Comparison of ENCODE assay signal across 15 cellular contexts in genomic region chr14:78154827-78155226, GRCh38. TPM values are rescaled to one million over a fixed set of nuclear protein-coding genes. Genes with fewer than 3 reads are reported as not detected.
A peak's percentile ranks its signal among the peaks of the same experiment; 100 is the strongest.
DNase-seq lines count a peak whose midpoint lies in the region; ATAC-seq and TF ChIP-seq lines count a peak whose summit lies in the region.
"Had no signal": no experiment of that assay in that cellular context is flagged by ENCODE, and none has a peak within 500 bp of the region (broad histone marks: within the 10 kb centered on the region; RNA-seq: fewer than 3 reads in every experiment).

No MANE protein-coding gene starts in this region.

- H3K4me3 ChIP-seq in dorsolateral prefrontal cortex, result no peak overlapping the region
- H3K4me3 ChIP-seq: tibial nerve had no signal

- H3K36me3 Mint-ChIP-seq in type B pancreatic cell, result no peaks in the 10 kb centered on the region
- H3K36me3 Mint-ChIP-seq in T-helper 17 cell (ENCODE audit: low read depth), result no peaks in the 10 kb centered on the region
- H3K36me3 Mint-ChIP-seq: activated CD4-positive, alpha-beta memory T cell treated with anti-CD3 and anti-CD28 coated beads for 36 hours had no signal

- no peak overlapping the region for H3K27ac ChIP-seq in dorsolateral prefrontal cortex
- H3K27ac ChIP-seq: tibial nerve had no signal

- ATAC-seq in GM21528 (IDR thresholded peaks at IDR 0.05; ENCODE audit: low FRiP score, unreplicated experiment) (no peak), T-helper 17 cell (no peak)

- H3K9me3 ChIP-seq in T-helper 17 cell (ENCODE audit: control insufficient read depth, low read length, poor library complexity, severe bottlenecking), result no peaks in the 10 kb centered on the region
- H3K9me3 ChIP-seq: tibial nerve had no signal

- intact Hi-C loops in dorsolateral prefrontal cortex (cut with DNase I), result loop anchor here in 1 of 2 donors (2.0 kb wide), 1 partner anchor 294 kb away; no protein-coding TSS in a partner anchor

- H3K27me3 Mint-ChIP-seq in type B pancreatic cell (peaks cover 24% of the 10 kb centered on the region), T-helper 17 cell (peaks cover 21% of the 10 kb centered on the region)

- no peaks in the 10 kb centered on the region for H3K9me3 Mint-ChIP-seq in type B pancreatic cell
- H3K9me3 Mint-ChIP-seq: activated CD4-positive, alpha-beta memory T cell treated with anti-CD3 and anti-CD28 coated beads for 36 hours; T-helper 1 cell treated with Interleukin-12 subunit alpha and Interleukin-12 subunit beta and Interleukin-4 antibody, amounts not matched to agents 30 μg/mL and 1 μg/mL, for 36 hours had no signal

- H3K4me1 Mint-ChIP-seq in type B pancreatic cell (ENCODE audit: unreplicated experiment), result no peaks in the 10 kb centered on the region
- H3K4me1 Mint-ChIP-seq in T-helper 17 cell, result no peaks in the 10 kb centered on the region

- DNase-seq in NCI-H82 (lab: John Stamatoyannopoulos, UW) (peak; percentile 37), NCI-H82 treated with DMSO at 0.1 percent for 48 hours (lab: John Stamatoyannopoulos, UW; ENCODE audit: unreplicated experiment) (no peak), NCI-H524 treated with DMSO at 0.1 percent for 48 hours (lab: John Stamatoyannopoulos, UW) (peak; percentile 19), dorsolateral prefrontal cortex (no peak), type B pancreatic cell (ENCODE audit: extremely low spot score, unreplicated experiment) (no peak), COLO829 (ENCODE audit: low spot score) (no peak), T-helper 17 cell (no peak)
- DNase-seq: activated CD4-positive, alpha-beta memory T cell treated with anti-CD3 and anti-CD28 coated beads for 36 hours; activated effector memory CD4-positive, alpha-beta T cell treated with anti-CD3 and anti-CD28 coated beads, Interleukin-2, amount 50 U/mL, for 16 hours; dermis blood vessel endothelial cell; NCI-H187 treated with DMSO at 0.1 percent for 48 hours; stimulated activated CD4-positive, alpha-beta T cell treated with anti-CD3 and anti-CD28 coated beads, Interleukin-1b, Interleukin-23, amount 100 ng/mL, for 48 hours had no signal

- H3K27me3 ChIP-seq in dorsolateral prefrontal cortex, result no peaks in the 10 kb centered on the region
- H3K27me3 ChIP-seq: tibial nerve had no signal

- TF ChIP-seq CTCF in dorsolateral prefrontal cortex (IDR thresholded peaks at IDR 0.05 in 54 of 56, conservative IDR thresholded peaks at IDR 0.05 in 2 of 56; ENCODE audit: low read depth in 1 of 56, partially characterized antibody in 56 of 56) (peak in 37 of 56 donors; percentile 3 to 45 (median 28)), type B pancreatic cell (conservative IDR thresholded peaks at IDR 0.05) (peak; percentile 32)

- H3K4me3 Mint-ChIP-seq in type B pancreatic cell, result no peak overlapping the region
- H3K4me3 Mint-ChIP-seq in T-helper 17 cell, result no peak overlapping the region
- H3K4me3 Mint-ChIP-seq: activated CD4-positive, alpha-beta memory T cell treated with anti-CD3 and anti-CD28 coated beads for 36 hours; T-helper 1 cell treated with Interleukin-12 subunit alpha and Interleukin-12 subunit beta and Interleukin-4 antibody, amounts not matched to agents 30 μg/mL and 1 μg/mL, for 36 hours had no signal

- no peak overlapping the region for H3K27ac Mint-ChIP-seq in type B pancreatic cell
- no peak overlapping the region for H3K27ac Mint-ChIP-seq in T-helper 17 cell
- H3K27ac Mint-ChIP-seq: activated CD4-positive, alpha-beta memory T cell treated with anti-CD3 and anti-CD28 coated beads for 36 hours; T-helper 1 cell treated with Interleukin-12 subunit alpha and Interleukin-12 subunit beta and Interleukin-4 antibody, amounts not matched to agents 30 μg/mL and 1 μg/mL, for 36 hours had no signal

RNA-seq across cellular contexts. Expression of gene NRXN3, which starts 15.3 kb away (rescaled TPM):
- total RNA-seq in dorsolateral prefrontal cortex (100 to 1,000 TPM; 101 to 266 (median 193) TPM), type B pancreatic cell (ENCODE audit: low replicate concordance) (19.1 and 19.8 TPM in 2 replicates), T-helper 17 cell (not detected)
- total RNA-seq: activated CD4-positive, alpha-beta memory T cell treated with anti-CD3 and anti-CD28 coated beads for 36 hours had no signal

Comparison
In these comparisons a context has a peak if more than half of its experiments do, and no peak if none do; other contexts are left out.
1. DNase-seq: peak in NCI-H82 (single experiment) and NCI-H524 treated with DMSO at 0.1 percent for 48 hours (single experiment); none in NCI-H82 treated with DMSO at 0.1 percent for 48 hours (single experiment), dorsolateral prefrontal cortex (0 of 10), type B pancreatic cell (single experiment), COLO829 (single experiment) and T-helper 17 cell (0 of 3).
2. RNA of gene NRXN3, which starts 15.3 kb away (total RNA-seq): 101 to 266 TPM in dorsolateral prefrontal cortex and 19.1 to 19.8 TPM in type B pancreatic cell; not detected in T-helper 17 cell; every median in the first group is over 10 times any median in the second.